In genomic region chr3:187985636-187986035, GRCh38 we compare ENCODE assay signal across 14 cellular contexts.
DNase-seq lines count a peak whose midpoint lies in the region; ATAC-seq lines count a peak whose summit lies in the region.
"Had no signal": no experiment of that assay in that cellular context is flagged by ENCODE, and none has a peak within 500 bp of the region (broad histone marks: within the 10 kb centered on the region; RNA-seq: fewer than 3 reads in every experiment).

No MANE protein-coding gene starts in this region.

- DNase-seq in Right ventricle myocardium superior (no peak), cardiac septum (ENCODE audit: low spot score) (no peak), M059J (ENCODE audit: low read depth) (peak; percentile 28), epithelial cell of prostate (ENCODE audit: low read depth, low spot score) (no peak), DMS53 treated with DMSO at 0.1 percent for 48 hours (lab: John Stamatoyannopoulos, UW; ENCODE audit: unreplicated experiment) (no peak), NCI-H1048 (lab: John Stamatoyannopoulos, UW) (no peak), NCI-H1417 (lab: John Stamatoyannopoulos, UW) (no peak)
- DNase-seq: GOT3, KBM-7, left cardiac atrium, Peyer's patch, right lobe of liver had no signal

- H3K27ac ChIP-seq in epithelial cell of prostate, result peak overlapping the region; percentile 40
- H3K27ac ChIP-seq: Peyer's patch, right lobe of liver, vagina had no signal

- intact Hi-C loops in Right ventricle myocardium superior (cut with DNase I) (loop anchor here (10.0 kb wide), 1 partner anchor 241 kb away; the partner anchor contains the start of gene BCL6), cardiac septum (cut with DNase I) (loop anchor here (2.0 to 10.0 kb wide), 3 partner anchors 42 to 237 kb away; partner anchors contain the start of gene LPP)

- peak; percentile 41 for ATAC-seq in Right ventricle myocardium superior (ENCODE audit: poor library complexity)
- no peak for ATAC-seq in GM18861 (IDR thresholded peaks at IDR 0.05; ENCODE audit: unreplicated experiment)
